ENCODE assay signal across 19 cellular contexts in genomic region chr13:24108615-24108965, GRCh38. TPM values are rescaled to one million over a fixed set of nuclear protein-coding genes. Genes with fewer than 3 reads are reported as not detected.
DNase-seq lines count a peak whose midpoint lies in the region; ATAC-seq and TF ChIP-seq lines count a peak whose summit lies in the region.
"Had no signal": no experiment of that assay in that cellular context is flagged by ENCODE, and none has a peak within 500 bp of the region (broad histone marks: within the 10 kb centered on the region; RNA-seq: fewer than 3 reads in every experiment).

No MANE protein-coding gene starts in this region.

- H2BK120ac ChIP-seq in mesendoderm (ENCODE audit: low read depth, low read length) = no peak overlapping the region

- H3K4me2 ChIP-seq in GM23338 (no peak overlapping the region), mesendoderm (ENCODE audit: low read length) (no peak overlapping the region)
- H3K4me2 ChIP-seq: A549; BLaER1 treated with 17β-estradiol and CSF1 and Interleukin-3, amounts not matched to agents 10 nM and 100 nM had no signal

- H3K4ac ChIP-seq in mesendoderm (ENCODE audit: low read depth, low read length) = no peak overlapping the region

- peak overlapping the region; percentile 97 for H2AFZ ChIP-seq in GM23338

- H3K4me3 ChIP-seq in GM23338 (no peak overlapping the region), mesendoderm (ENCODE audit: low read length) (no peak overlapping the region), thyroid gland (replicated peaks in 1 of 3) (no peak overlapping the region), adrenal gland (no peak overlapping the region)
- H3K4me3 ChIP-seq: A549; BLaER1 treated with 17β-estradiol and CSF1 and Interleukin-3, amounts not matched to agents 10 nM and 100 nM had no signal

- H3K9me3 ChIP-seq in thyroid gland = no peaks in the 10 kb centered on the region
- no peaks in the 10 kb centered on the region for H3K9me3 ChIP-seq in adrenal gland (replicated peaks in 1 of 3)
- H3K9me3 ChIP-seq: A549; BLaER1 treated with 17β-estradiol and CSF1 and Interleukin-3, amounts not matched to agents 10 nM and 100 nM; Caco-2 had no signal

- no peak overlapping the region for H2BK15ac ChIP-seq in mesendoderm (replicated peaks; ENCODE audit: low read depth)

- no peak overlapping the region for H3K9ac ChIP-seq in mesendoderm (ENCODE audit: low read length)
- H3K9ac ChIP-seq: BLaER1 treated with 17β-estradiol and CSF1 and Interleukin-3, amounts not matched to agents 10 nM and 100 nM had no signal

- no peak overlapping the region for H3K4me3 Mint-ChIP-seq in GM23338
- H3K4me3 Mint-ChIP-seq: B cell; CD4-positive, alpha-beta T cell; CD8-positive, alpha-beta T cell had no signal

- H3K56ac ChIP-seq in mesendoderm (ENCODE audit: low read length) = peak overlapping the region; percentile 26

- no peaks in the 10 kb centered on the region for H3K36me3 Mint-ChIP-seq in GM23338 (ENCODE audit: low read depth)
- H3K36me3 Mint-ChIP-seq: CD8-positive, alpha-beta T cell had no signal

- H3K27me3 ChIP-seq in GM23338 (ENCODE audit: insufficient read depth) = no peaks in the 10 kb centered on the region
- no peaks in the 10 kb centered on the region for H3K27me3 ChIP-seq in mesendoderm (ENCODE audit: insufficient read depth, low read length, poor library complexity)
- H3K27me3 ChIP-seq in thyroid gland = no peaks in the 10 kb centered on the region
- H3K27me3 ChIP-seq in adrenal gland = no peaks in the 10 kb centered on the region
- H3K27me3 ChIP-seq: BLaER1 treated with 17β-estradiol and CSF1 and Interleukin-3, amounts not matched to agents 10 nM and 100 nM had no signal

- no peaks in the 10 kb centered on the region for H3K9me3 Mint-ChIP-seq in GM23338
- H3K9me3 Mint-ChIP-seq: CD4-positive, alpha-beta T cell; CD8-positive, alpha-beta T cell had no signal

- no peaks in the 10 kb centered on the region for H3K9me2 ChIP-seq in GM23338 (ENCODE audit: insufficient read depth)

- no peaks in the 10 kb centered on the region; the same call in 1 of the 2 replicates for H3K4me1 ChIP-seq in GM23338 (ENCODE audit: insufficient read depth)
- no peaks in the 10 kb centered on the region for H3K4me1 ChIP-seq in mesendoderm (ENCODE audit: control insufficient read depth, low read depth, low read length)
- peaks cover 26 to 42% of the 10 kb centered on the region in 2 donors for H3K4me1 ChIP-seq in thyroid gland
- H3K4me1 ChIP-seq in adrenal gland (replicated peaks in 1 of 2) = no peaks in the 10 kb centered on the region
- H3K4me1 ChIP-seq: A549; BLaER1 treated with 17β-estradiol and CSF1 and Interleukin-3, amounts not matched to agents 10 nM and 100 nM; Caco-2 had no signal

- no CpG with 5 or more reads among the region's 7 CpGs for WGBS in mesendoderm (ENCODE audit: extremely low coverage, insufficient coverage, low lambda C conversion rate)
- 73 to 78% methylated on average over 7 of the region's 7 CpGs for WGBS in thyroid gland, 2 donors
- WGBS in adrenal gland, 4 donors = 91 to 96% (median 94%) methylated on average over 7 of the region's 7 CpGs

- H3K27ac ChIP-seq in GM23338 (ENCODE audit: low read depth) = no peak overlapping the region
- peak overlapping the region; percentile 82 for H3K27ac ChIP-seq in VCaP
- no peak overlapping the region for H3K27ac ChIP-seq in mesendoderm (ENCODE audit: low read depth, low read length)
- H3K27ac ChIP-seq in thyroid gland = peak overlapping the region in 2 of 3 donors; percentile 41 to 55
- no peak overlapping the region for H3K27ac ChIP-seq in adrenal gland
- H3K27ac ChIP-seq: 22Rv1; A549; BLaER1 treated with 17β-estradiol and CSF1 and Interleukin-3, amounts not matched to agents 10 nM and 100 nM; C4-2B had no signal

- no peaks in the 10 kb centered on the region for H3K4me1 Mint-ChIP-seq in GM23338

- intact Hi-C loops in thyroid gland (cut with DNase I) = no loop called here
- intact Hi-C loops in adrenal gland (cut with DNase I) = no loop called here

- no peak for TF ChIP-seq CTCF in GM23338 (conservative IDR thresholded peaks at IDR 0.05; ENCODE audit: low read depth in 2 of 2)
- no peak for TF ChIP-seq CTCF in VCaP (conservative IDR thresholded peaks at IDR 0.05)
- no peak for TF ChIP-seq CTCF in thyroid gland (IDR thresholded peaks at IDR 0.05)
- no peak for TF ChIP-seq CTCF in adrenal gland (IDR thresholded peaks at IDR 0.05)

- no peaks in the 10 kb centered on the region for H3K27me3 Mint-ChIP-seq in GM23338 (ENCODE audit: insufficient read depth, low read depth, poor library complexity)
- H3K27me3 Mint-ChIP-seq: CD4-positive, alpha-beta T cell had no signal

- H3K27ac Mint-ChIP-seq in GM23338 = no peak overlapping the region
- H3K27ac Mint-ChIP-seq: B cell; CD4-positive, alpha-beta T cell; CD8-positive, alpha-beta T cell had no signal

- no peak for TF ChIP-seq POLR2A in thyroid gland (IDR thresholded peaks at IDR 0.05)
- TF ChIP-seq POLR2A in adrenal gland (IDR thresholded peaks at IDR 0.05) = no peak

- H3K79me1 ChIP-seq in mesendoderm (ENCODE audit: low read length) = no peaks in the 10 kb centered on the region

- H4K8ac ChIP-seq in mesendoderm (ENCODE audit: low read depth, low read length) = no peak overlapping the region

- H3K79me2 ChIP-seq in GM23338 (replicated peaks; ENCODE audit: insufficient read depth) (no peaks in the 10 kb centered on the region), mesendoderm (ENCODE audit: control insufficient read depth, insufficient read depth, low read length) (no peaks in the 10 kb centered on the region)

- no peak overlapping the region for H4K5ac ChIP-seq in mesendoderm (ENCODE audit: low read length)

- ATAC-seq in GM23338 = peak; percentile 51
- ATAC-seq: A549; CD8-positive, alpha-beta T cell had no signal

- H3K18ac ChIP-seq in mesendoderm (ENCODE audit: low read length) = no peak overlapping the region

- no peak for DNase-seq in GM23338 (ENCODE audit: low spot score)
- DNase-seq in mesendoderm = no peak
- DNase-seq in thyroid gland = no peak
- no peak for DNase-seq in HuH-7 (ENCODE audit: low spot score)
- DNase-seq in NCI-H82 treated with DMSO at 0.1 percent for 48 hours (lab: John Stamatoyannopoulos, UW; ENCODE audit: unreplicated experiment) = no peak
- DNase-seq in adrenal gland = no peak
- DNase-seq: AML-193; Caco-2; Calu3; CD4-positive, alpha-beta T cell; CD8-positive, alpha-beta T cell; DMS79 treated with DMSO at 0.1 percent for 48 hours; GF-D8 had no signal

- H3K23ac ChIP-seq in mesendoderm (ENCODE audit: low read length) = no peak overlapping the region

- no peaks in the 10 kb centered on the region for H4K20me1 ChIP-seq in GM23338 (replicated peaks; ENCODE audit: insufficient read depth)
- H4K20me1 ChIP-seq: BLaER1 treated with 17β-estradiol and CSF1 and Interleukin-3, amounts not matched to agents 10 nM and 100 nM had no signal

- no peak overlapping the region for H2AK5ac ChIP-seq in mesendoderm (ENCODE audit: low read length)

- no peaks in the 10 kb centered on the region for H3F3A ChIP-seq in GM23338 (replicated peaks; ENCODE audit: low read depth)

- no peaks in the 10 kb centered on the region for H3K36me3 ChIP-seq in GM23338 (ENCODE audit: insufficient read depth)
- H3K36me3 ChIP-seq in mesendoderm (ENCODE audit: control insufficient read depth, insufficient read depth, low read length) = no peaks in the 10 kb centered on the region
- no peaks in the 10 kb centered on the region for H3K36me3 ChIP-seq in thyroid gland
- H3K36me3 ChIP-seq in adrenal gland (replicated peaks in 1 of 2) = no peaks in the 10 kb centered on the region
- H3K36me3 ChIP-seq: BLaER1 treated with 17β-estradiol and CSF1 and Interleukin-3, amounts not matched to agents 10 nM and 100 nM had no signal

- no peak overlapping the region for H2BK5ac ChIP-seq in mesendoderm (ENCODE audit: low read length)

TF ChIP-seq in GM23338, 12 proteins besides CTCF, POLR2A, EP300 and RAD21 (continues in another document):
- TF ChIP-seq EZH2 (IDR thresholded peaks at IDR 0.05; ENCODE audit: low read depth, unreplicated experiment) = no peak
- TF ChIP-seq POLR2AphosphoS5 (IDR thresholded peaks at IDR 0.05; ENCODE audit: low read depth) = no peak
- TF ChIP-seq ETS1 (IDR thresholded peaks at IDR 0.05) = no peak
- no peak for TF ChIP-seq REST (IDR thresholded peaks at IDR 0.05; ENCODE audit: unreplicated experiment)

RNA-seq across cellular contexts. Expression of gene SPATA13, which starts 51.9 kb away (rescaled TPM):
- total RNA-seq in GM23338 (2014; rRNA removed; shearing (Covaris generic)) = 41.0 and 45.7 TPM in 2 replicates
- polyA plus RNA-seq in GM23338 (2016; fragmentation: Nextera tagmentation; extraction: Ambion mirVana) (8.3 and 11.9 TPM in 2 replicates), adrenal gland (10 to 100 TPM; 20.7 to 27.5 (median 22.0) TPM)
- 16.1 TPM for polyA plus RNA-seq in mesendoderm (2013, experiment 1 of 2)
- 14.9 TPM for polyA plus RNA-seq in mesendoderm (2013, experiment 2 of 2)
- total RNA-seq in thyroid gland (10 to 100 TPM; 43.2 to 95.4 (median 51.1) TPM), adrenal gland (10 to 100 TPM; 20.0 to 85.5 (median 44.6) TPM)

Comparison
In these comparisons a context has a peak if more than half of its experiments do, and no peak if none do; other contexts are left out.
1. H3K27ac ChIP-seq: peak in VCaP (single experiment) and thyroid gland (2 of 3); none in GM23338 (single experiment), mesendoderm (single experiment) and adrenal gland (0 of 5).